21 cellular contexts compared by ENCODE assay signal in the genomic region with DNA sequence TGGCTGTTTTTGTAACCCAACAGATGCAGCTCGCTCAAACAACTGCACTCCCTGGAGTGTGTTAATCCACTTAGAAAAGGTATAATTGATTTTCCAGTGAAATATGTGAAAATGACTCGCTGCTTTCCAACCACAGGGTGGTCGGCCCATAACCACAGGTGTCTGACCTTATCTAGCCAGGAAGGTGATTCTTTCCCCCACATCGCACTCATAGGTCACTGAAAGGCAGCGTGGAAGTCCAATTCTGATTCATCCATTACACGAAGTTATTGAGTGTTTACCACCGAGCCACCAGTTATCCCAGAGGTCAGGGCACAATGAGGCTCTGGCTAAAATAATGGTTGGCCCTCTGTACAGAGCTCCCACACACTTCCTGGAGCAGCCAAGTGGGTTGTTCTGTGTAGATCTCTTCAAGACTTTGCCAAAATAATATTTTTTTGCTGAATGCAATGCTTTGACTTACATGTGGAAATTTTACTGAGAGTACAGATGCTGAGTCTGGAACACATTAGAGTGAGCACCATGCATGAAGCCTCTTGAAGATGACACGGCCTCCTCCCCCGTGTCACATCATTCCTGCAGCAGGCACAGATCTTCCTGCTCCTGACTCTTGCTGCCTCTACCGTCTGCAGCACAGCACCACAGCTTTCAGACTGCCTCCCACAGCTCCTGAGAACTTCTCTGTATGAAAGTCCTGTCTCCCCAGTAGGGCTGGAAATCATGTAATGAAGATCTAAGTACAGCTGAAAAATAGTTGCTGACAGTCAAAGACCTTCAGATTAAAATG.
DNase-seq lines count a peak whose midpoint lies in the region; TF ChIP-seq lines count a peak whose summit lies in the region.
"Had no signal": no experiment of that assay in that cellular context is flagged by ENCODE, and none has a peak within 500 bp of the region (broad histone marks: within the 10 kb centered on the region; RNA-seq: fewer than 3 reads in every experiment).

No MANE protein-coding gene starts in this region.

- no peak overlapping the region for H3K4me2 ChIP-seq in hepatocyte

- H3K36me3 ChIP-seq in hepatocyte (replicated peaks; ENCODE audit: insufficient read depth, low read depth) = no peaks in the 10 kb centered on the region
- H3K36me3 ChIP-seq: lower lobe of right lung, SJCRH30 had no signal

- no peak overlapping the region for H3K4me3 ChIP-seq in hepatocyte
- H3K4me3 ChIP-seq: lower lobe of right lung, psoas muscle, SJCRH30, skin epidermis had no signal

- no peak for TF ChIP-seq CTCF in hepatocyte (IDR thresholded peaks at IDR 0.05; ENCODE audit: poor library complexity)

- no peaks in the 10 kb centered on the region for H3K79me2 ChIP-seq in hepatocyte

- H3K4me1 ChIP-seq in hepatocyte (ENCODE audit: insufficient read depth) = no peaks in the 10 kb centered on the region
- H3K4me1 ChIP-seq: lower lobe of right lung, psoas muscle, SJCRH30 had no signal

- no peaks in the 10 kb centered on the region for H3K9me2 ChIP-seq in hepatocyte (replicated peaks; ENCODE audit: insufficient read depth)

- H4K20me1 ChIP-seq in hepatocyte (ENCODE audit: insufficient read depth, poor library complexity, severe bottlenecking) = no peaks in the 10 kb centered on the region

- H3K27me3 ChIP-seq in hepatocyte = no peaks in the 10 kb centered on the region
- H3K27me3 ChIP-seq: SJCRH30 had no signal

- 71% methylated on average over 10 of the region's 10 CpGs for WGBS in hepatocyte (ENCODE audit: low lambda C conversion rate, missing lambda C conversion rate)

- H2AFZ ChIP-seq in hepatocyte = no peak overlapping the region

- no peaks in the 10 kb centered on the region for H3K9me3 ChIP-seq in hepatocyte (ENCODE audit: low read depth)
- H3K9me3 ChIP-seq: psoas muscle, SJCRH30 had no signal

- DNase-seq in NCI-H146 treated with DMSO at 0.1 percent for 48 hours (lab: John Stamatoyannopoulos, UW; ENCODE audit: unreplicated experiment) (peak; percentile 26), SK-N-DZ (ENCODE audit: low spot score) (peak; percentile 23), left kidney (ENCODE audit: low read depth, low spot score) (peak; percentile 66), NCI-H748 treated with DMSO at 0.1 percent for 48 hours (lab: John Stamatoyannopoulos, UW) (no peak), NCI-H1048 (lab: John Stamatoyannopoulos, UW) (no peak), hepatocyte (ENCODE audit: low spot score) (no peak)
- peak; percentile 2 to 13 for DNase-seq in stimulated activated CD8-positive, alpha-beta memory T cell treated with anti-CD3 and anti-CD28 coated beads, Interleukin-7, amount 100 ng/mL, for 48 hours (ENCODE audit: extremely low read depth in 1 of 2, low read depth in 1 of 2)
- DNase-seq: activated CD4-positive, alpha-beta T cell treated with anti-CD3 and anti-CD28 coated beads, Interleukin-2, amount 50 U/mL, for 4 hours; activated naive CD4-positive, alpha-beta T cell treated with Interleukin-2 at 50 U/mL for 16 hours; CD8-positive, alpha-beta T cell; DMS153; lower lobe of right lung; NCI-H1105; NCI-H2107; NCI-H446 treated with DMSO at 0.1 percent for 48 hours; psoas muscle; SJCRH30; stimulated activated CD4-positive, alpha-beta T cell treated with anti-CD3 and anti-CD28 coated beads, Interleukin-4, amount 100 ng/mL, for 24 hours; substantia nigra had no signal

- H3K27ac ChIP-seq in hepatocyte = no peak overlapping the region
- H3K27ac ChIP-seq: HL-60, lower lobe of right lung, psoas muscle, SJCRH30, skin epidermis had no signal

Comparison
In these comparisons a context has a peak if more than half of its experiments do, and no peak if none do; other contexts are left out.
1. DNase-seq: peak in NCI-H146 treated with DMSO at 0.1 percent for 48 hours (single experiment), SK-N-DZ (single experiment), left kidney (single experiment) and stimulated activated CD8-positive, alpha-beta memory T cell treated with anti-CD3 and anti-CD28 coated beads, Interleukin-7, amount 100 ng/mL, for 48 hours (2 of 2); none in NCI-H748 treated with DMSO at 0.1 percent for 48 hours (single experiment), NCI-H1048 (single experiment) and hepatocyte (single experiment).